Comparison of ENCODE assay signal across 22 cellular contexts in genomic region chr6:56814802-56815201, GRCh38.
DNase-seq lines count a peak whose midpoint lies in the region; ATAC-seq, FAIRE-seq and TF ChIP-seq lines count a peak whose summit lies in the region.
"Had no signal": no experiment of that assay in that cellular context is flagged by ENCODE, and none has a peak within 500 bp of the region (broad histone marks: within the 10 kb centered on the region; RNA-seq: fewer than 3 reads in every experiment).

No MANE protein-coding gene starts in this region.

- intact Hi-C loops in pancreas (cut with DNase I) = no loop called here

- no peaks in the 10 kb centered on the region for H4K20me1 ChIP-seq in KMS-11 (ENCODE audit: insufficient read depth)

- peaks cover 94% of the 10 kb centered on the region for H3K79me2 ChIP-seq in KMS-11 (ENCODE audit: insufficient read depth, low read depth)

- peak overlapping the region; percentile 48 for H3K9ac ChIP-seq in KMS-11
- peak overlapping the region; percentile 39 for H3K9ac ChIP-seq in skeletal muscle satellite cell (ENCODE audit: low read depth, low read length)

- H3K36me3 ChIP-seq in KMS-11 (ENCODE audit: insufficient read depth) (no peaks in the 10 kb centered on the region), cardiac muscle cell (no peaks in the 10 kb centered on the region), skeletal muscle satellite cell (ENCODE audit: insufficient read depth, low read length) (peaks cover 4% of the 10 kb centered on the region), pancreas (no peaks in the 10 kb centered on the region)
- H3K36me3 ChIP-seq: adrenal gland, BE2C, esophagus squamous epithelium, suprapubic skin had no signal

- DNase-seq in GM19239 (ENCODE audit: insufficient read length, low spot score) = no peak
- no peak for DNase-seq in cardiac muscle cell (ENCODE audit: low read depth in 1 of 2, low spot score in 1 of 2)
- DNase-seq in urothelium cell line (ENCODE audit: low spot score) = no peak
- DNase-seq in pancreas = no peak
- DNase-seq: activated CD4-positive, alpha-beta T cell treated with anti-CD3 and anti-CD28 coated beads for 4 hours; adrenal gland; BE2C; Calu3; central memory CD4-positive, alpha-beta T cell; esophagus squamous epithelium; GOT3; immature natural killer cell; MV-4-11; naive thymus-derived CD4-positive, alpha-beta T cell; NCI-H2029; NCI-H524 treated with DMSO at 0.1 percent for 48 hours; SW 1271 had no signal

- no peak for TF ChIP-seq CTCF in KMS-11 (conservative IDR thresholded peaks at IDR 0.05; ENCODE audit: low read depth, low read length)
- no peak for TF ChIP-seq CTCF in cardiac muscle cell (IDR thresholded peaks at IDR 0.05; ENCODE audit: low read depth, low read length)
- no peak for TF ChIP-seq CTCF in pancreas (IDR thresholded peaks at IDR 0.05)

- H3K4me1 ChIP-seq in KMS-11 (ENCODE audit: low read depth, poor library complexity, severe bottlenecking) (peaks cover 88% of the 10 kb centered on the region), cardiac muscle cell (ENCODE audit: low read depth) (peaks cover 31% of the 10 kb centered on the region), skeletal muscle satellite cell (ENCODE audit: control insufficient read depth, insufficient read depth, low read length) (peaks cover 26% of the 10 kb centered on the region), pancreas (no peaks in the 10 kb centered on the region)
- H3K4me1 ChIP-seq: BE2C, esophagus squamous epithelium, suprapubic skin had no signal

- no peak overlapping the region for H2AFZ ChIP-seq in KMS-11 (ENCODE audit: low read depth)

- H3K4me2 ChIP-seq in KMS-11 (peak overlapping the region; percentile 94), skeletal muscle satellite cell (ENCODE audit: low read length) (peak overlapping the region; percentile 74)

- H3K27ac ChIP-seq in KMS-11 (peak overlapping the region; percentile 83), cardiac muscle cell (peak overlapping the region; percentile 77), pancreas (no peak overlapping the region)
- H3K27ac ChIP-seq: adrenal gland, esophagus squamous epithelium, suprapubic skin had no signal

- WGBS in pancreas, 2 donors = 78 to 81% methylated on average over 7 of the region's 7 CpGs

- FAIRE-seq in GM19239 (lab: Jason Lieb, UNC) (peak; percentile 62), urothelium cell line (lab: Jason Lieb, UNC) (no peak), pancreas (lab: Jason Lieb, UNC) (no peak)
- FAIRE-seq: RCC 7860 had no signal

- ATAC-seq in GM21529 (IDR thresholded peaks at IDR 0.05; ENCODE audit: unreplicated experiment) = no peak
- ATAC-seq in pancreas = no peak
- ATAC-seq: naive thymus-derived CD4-positive, alpha-beta T cell had no signal

- H3K4me3 ChIP-seq in KMS-11 (IDR thresholded peaks at IDR 0.05; ENCODE audit: insufficient read depth, low read depth, low read length) = no peak overlapping the region
- H3K4me3 ChIP-seq in cardiac muscle cell = no peak overlapping the region
- no peak overlapping the region for H3K4me3 ChIP-seq in skeletal muscle satellite cell (ENCODE audit: low read length)
- no peak overlapping the region for H3K4me3 ChIP-seq in pancreas
- H3K4me3 ChIP-seq: adrenal gland, esophagus squamous epithelium, suprapubic skin had no signal

- H3K27me3 ChIP-seq in KMS-11 (ENCODE audit: insufficient read depth, low read depth) = no peaks in the 10 kb centered on the region
- no peaks in the 10 kb centered on the region for H3K27me3 ChIP-seq in cardiac muscle cell
- no peaks in the 10 kb centered on the region for H3K27me3 ChIP-seq in skeletal muscle satellite cell (ENCODE audit: control insufficient read depth, insufficient read depth, low read length)
- H3K27me3 ChIP-seq in pancreas = no peaks in the 10 kb centered on the region
- H3K27me3 ChIP-seq: adrenal gland, BE2C, esophagus squamous epithelium, suprapubic skin had no signal

- no peaks in the 10 kb centered on the region for H3K9me3 ChIP-seq in cardiac muscle cell (ENCODE audit: low read depth)
- H3K9me3 ChIP-seq in skeletal muscle satellite cell (replicated peaks; ENCODE audit: low read length) = no peaks in the 10 kb centered on the region
- H3K9me3 ChIP-seq in pancreas = no peaks in the 10 kb centered on the region
- H3K9me3 ChIP-seq: adrenal gland, BE2C, esophagus squamous epithelium, suprapubic skin had no signal

Comparison
In these comparisons a context has a peak if more than half of its experiments do, and no peak if none do; other contexts are left out.
1. H3K27ac ChIP-seq: peak in KMS-11 (single experiment) and cardiac muscle cell (single experiment); none in pancreas (0 of 4).